ENCODE assay signal across 11 cellular contexts in the genomic region with DNA sequence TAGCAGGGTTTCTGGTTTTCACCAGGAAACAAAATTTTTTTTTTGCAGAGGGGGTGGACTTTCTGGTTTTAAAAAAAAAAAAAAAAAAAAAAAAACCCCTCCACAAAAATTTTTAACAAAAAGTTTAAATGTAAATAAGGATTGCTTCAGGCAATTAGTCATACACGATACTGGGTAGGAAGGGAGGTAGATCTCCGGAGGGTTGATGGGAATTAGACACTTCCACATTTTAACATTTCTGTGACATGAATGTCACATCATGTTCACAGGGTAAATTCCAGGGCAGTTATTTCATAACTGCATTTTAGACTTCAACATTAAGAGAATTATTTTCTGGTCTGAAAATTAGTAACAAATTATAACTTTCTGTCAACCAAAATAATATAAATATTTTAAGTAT. TPM values are rescaled to one million over a fixed set of nuclear protein-coding genes. Genes with fewer than 3 reads are reported as not detected.
A peak's percentile ranks its signal among the peaks of the same experiment; 100 is the strongest.
DNase-seq lines count a peak whose midpoint lies in the region; ATAC-seq, FAIRE-seq and TF ChIP-seq lines count a peak whose summit lies in the region.
"Had no signal": no experiment of that assay in that cellular context is flagged by ENCODE, and none has a peak within 500 bp of the region (broad histone marks: within the 10 kb centered on the region; RNA-seq: fewer than 3 reads in every experiment).

No MANE protein-coding gene starts in this region.

- no peak for TF ChIP-seq CTCF in activated CD8-positive, alpha-beta T cell treated with anti-CD3 and anti-CD28 coated beads for 36 hours (IDR thresholded peaks at IDR 0.05)
- TF ChIP-seq CTCF in keratinocyte (optimal IDR thresholded peaks at IDR 0.05 in 1 of 3, IDR thresholded peaks at IDR 0.05 in 1 of 3, conservative IDR thresholded peaks at IDR 0.05 in 1 of 3; ENCODE audit: extremely low read depth in 1 of 3, insufficient read depth in 2 of 3, low read length in 3 of 3) (no peak), prostate gland (IDR thresholded peaks at IDR 0.05) (no peak)

- CTCF ChIA-PET in activated CD8-positive, alpha-beta T cell treated with anti-CD3 and anti-CD28 coated beads for 36 hours (lab: Charles Lee) = interaction anchor here (1.2 to 5.3 kb wide), 3 partner anchors 8 to 292 kb away, joined by 3 to 43 read pairs (median 5); partner anchors contain the start of gene PGAP2

- dilution Hi-C loops in keratinocyte (cut with MboI; ENCODE audit: extremely low pct_ligation_motif_present, low sequenced_read_pairs) = no loop called here

- H3K9me3 ChIP-seq in keratinocyte (ENCODE audit: control insufficient read depth, low read depth, low read length) (no peaks in the 10 kb centered on the region), prostate gland (no peaks in the 10 kb centered on the region), aorta (ENCODE audit: control insufficient read depth, low read length) (no peaks in the 10 kb centered on the region)

- H2AFZ ChIP-seq in keratinocyte (ENCODE audit: control insufficient read depth, low read length) = no peak overlapping the region

- H3K4me3 Mint-ChIP-seq in activated CD8-positive, alpha-beta T cell treated with anti-CD3 and anti-CD28 coated beads for 36 hours = no peak overlapping the region
- H3K4me3 Mint-ChIP-seq: stimulated activated naive CD8-positive, alpha-beta T cell treated with anti-CD3 and anti-CD28 coated beads, Interleukin-15, Interleukin-2, amounts not matched to agents 100 ng/mL and 50 ng/mL, for 24 hours had no signal

- H3K4me3 ChIP-seq in keratinocyte (ENCODE audit: control insufficient read depth in 2 of 3, extremely low read depth in 1 of 3, insufficient read depth in 2 of 3, low read depth in 1 of 3, low read length in 3 of 3) = no peak overlapping the region
- no peak overlapping the region for H3K4me3 ChIP-seq in prostate gland
- no peak overlapping the region for H3K4me3 ChIP-seq in aorta (ENCODE audit: low read length in 2 of 2)

- peak; percentile 76 to 78 for DNase-seq in AML-193 (lab: John Stamatoyannopoulos, UW)
- peak; percentile 38 for DNase-seq in HS-5 (ENCODE audit: low read depth)
- no peak for DNase-seq in activated CD8-positive, alpha-beta T cell treated with anti-CD3 and anti-CD28 coated beads for 36 hours
- no peak for DNase-seq in keratinocyte (ENCODE audit: low read depth, low spot score)
- DNase-seq in stimulated activated CD4-positive, alpha-beta T cell treated with anti-CD3 and anti-CD28 coated beads, Interleukin-12 subunit alpha, Interleukin-12 subunit beta, amount 100 ng/mL, for 4 hours = no peak
- DNase-seq in prostate gland (ENCODE audit: low spot score) = no peak
- DNase-seq in NCI-H2227 treated with DMSO at 0.1 percent for 48 hours (lab: John Stamatoyannopoulos, UW) = no peak
- DNase-seq in aorta = no peak
- DNase-seq: anterior cingulate cortex had no signal

- H3K9ac ChIP-seq in keratinocyte (ENCODE audit: control insufficient read depth, extremely low read depth, insufficient read depth, low read length) = no peak overlapping the region

- peaks cover 61% of the 10 kb centered on the region for H3K79me2 ChIP-seq in keratinocyte (ENCODE audit: control insufficient read depth, insufficient read depth, low read length)

- no peaks in the 10 kb centered on the region for H3K9me3 Mint-ChIP-seq in activated CD8-positive, alpha-beta T cell treated with anti-CD3 and anti-CD28 coated beads for 36 hours
- H3K9me3 Mint-ChIP-seq: stimulated activated naive CD8-positive, alpha-beta T cell treated with anti-CD3 and anti-CD28 coated beads, Interleukin-15, Interleukin-2, amounts not matched to agents 100 ng/mL and 50 ng/mL, for 24 hours had no signal

- peaks cover 53% of the 10 kb centered on the region for H3K36me3 Mint-ChIP-seq in activated CD8-positive, alpha-beta T cell treated with anti-CD3 and anti-CD28 coated beads for 36 hours (ENCODE audit: low read depth)

- H3K27ac Mint-ChIP-seq in activated CD8-positive, alpha-beta T cell treated with anti-CD3 and anti-CD28 coated beads for 36 hours = peak overlapping the region; percentile 61

- no peak for FAIRE-seq in keratinocyte (lab: Jason Lieb, UNC)
- FAIRE-seq: D721Med had no signal

- intact Hi-C loops in activated CD8-positive, alpha-beta T cell treated with anti-CD3 and anti-CD28 coated beads for 36 hours (cut with micrococcal nuclease) = no loop called here
- intact Hi-C loops in prostate gland (cut with DNase I) (no loop called here), aorta (cut with DNase I) (no loop called here)

- no peaks in the 10 kb centered on the region for H3K27me3 Mint-ChIP-seq in activated CD8-positive, alpha-beta T cell treated with anti-CD3 and anti-CD28 coated beads for 36 hours
- H3K27me3 Mint-ChIP-seq: stimulated activated naive CD8-positive, alpha-beta T cell treated with anti-CD3 and anti-CD28 coated beads, Interleukin-15, Interleukin-2, amounts not matched to agents 100 ng/mL and 50 ng/mL, for 24 hours had no signal

- H3K27me3 ChIP-seq in keratinocyte (ENCODE audit: control insufficient read depth, extremely low read depth, insufficient read depth, low read length) = no peaks in the 10 kb centered on the region
- H3K27me3 ChIP-seq in prostate gland (replicated peaks; ENCODE audit: insufficient read depth) = no peaks in the 10 kb centered on the region
- no peaks in the 10 kb centered on the region for H3K27me3 ChIP-seq in aorta (ENCODE audit: control insufficient read depth in 1 of 2, insufficient read depth in 2 of 2, low read length in 1 of 2)

- no peaks in the 10 kb centered on the region for H3K4me1 ChIP-seq in keratinocyte (ENCODE audit: control insufficient read depth, extremely low read depth, insufficient read depth, low read length)
- H3K4me1 ChIP-seq in prostate gland (replicated peaks) = peaks cover 4% of the 10 kb centered on the region
- H3K4me1 ChIP-seq in aorta (ENCODE audit: control insufficient read depth in 1 of 2, insufficient read depth in 2 of 2, low read length in 2 of 2) = peaks cover 0 to 2% of the 10 kb centered on the region in 2 donors

- H4K20me1 ChIP-seq in keratinocyte (ENCODE audit: control insufficient read depth, extremely low read depth, insufficient read depth, low read length) = peaks cover 4% of the 10 kb centered on the region

- WGBS in prostate gland = 18% methylated on average over 2 of the region's 2 CpGs
- WGBS in aorta, 2 donors = 7 to 12% methylated on average over 2 of the region's 2 CpGs

- no peak for ATAC-seq in activated CD8-positive, alpha-beta T cell treated with anti-CD3 and anti-CD28 coated beads for 36 hours
- no peak for ATAC-seq in aorta (ENCODE audit: low FRiP score)

- H3K36me3 ChIP-seq in keratinocyte (ENCODE audit: control insufficient read depth in 2 of 2, extremely low read depth in 1 of 2, insufficient read depth in 2 of 2, low read length in 2 of 2) (peaks cover 12 to 14% of the 10 kb centered on the region in 2 experiments), prostate gland (peaks cover 0 to 6% of the 10 kb centered on the region in 2 donors), aorta (ENCODE audit: control insufficient read depth in 1 of 2, insufficient read depth in 2 of 2, low read length in 1 of 2) (peaks cover 6 to 10% of the 10 kb centered on the region in 2 donors)

- no peak overlapping the region for H3K4me2 ChIP-seq in keratinocyte (ENCODE audit: control insufficient read depth, extremely low read depth, insufficient read depth, low read depth, low read length)

- H3K4me1 Mint-ChIP-seq in activated CD8-positive, alpha-beta T cell treated with anti-CD3 and anti-CD28 coated beads for 36 hours (ENCODE audit: low read depth) = peaks cover 46% of the 10 kb centered on the region

- no peaks in the 10 kb centered on the region for H3K9me1 ChIP-seq in keratinocyte (ENCODE audit: control insufficient read depth, extremely low read depth, insufficient read depth, low read length)

- POLR2A ChIA-PET in activated CD8-positive, alpha-beta T cell treated with anti-CD3 and anti-CD28 coated beads for 36 hours (lab: Charles Lee) = no interaction called here

- TF ChIP-seq POLR2A in prostate gland (IDR thresholded peaks at IDR 0.05) = no peak

- peak overlapping the region; percentile 31 for H3K27ac ChIP-seq in keratinocyte (ENCODE audit: control insufficient read depth, insufficient read depth, low read length)
- H3K27ac ChIP-seq in prostate gland = no peak overlapping the region
- no peak overlapping the region for H3K27ac ChIP-seq in aorta (ENCODE audit: low read depth in 1 of 2, low read length in 2 of 2)

RNA-seq across cellular contexts. Expression of gene NUP98, which starts 15.9 kb away (rescaled TPM):
- 10 to 100 TPM; 88.4 to 89.9 TPM for total RNA-seq in activated CD8-positive, alpha-beta T cell treated with anti-CD3 and anti-CD28 coated beads for 36 hours
- polyA plus RNA-seq in keratinocyte = 66.9 to 93.1 TPM (median 78.9 TPM) in 3 replicates
- polyA plus RNA-seq in keratinocyte (2011; ENCODE audit: low read depth) = 30.9 TPM
- polyA plus RNA-seq in keratinocyte (2011; cell fraction: cytosol; rRNA removed) = 70.5 and 86.2 TPM in 2 replicates
- polyA plus RNA-seq in keratinocyte (2011; cell fraction: nucleus; rRNA removed) = 182 and 231 TPM in 2 replicates
- 40.3 and 50.0 TPM in 2 replicates for polyA plus RNA-seq in keratinocyte (2012; ENCODE audit: low replicate concordance)
- 287 to 351 TPM (median 326 TPM) in 3 replicates for polyA minus RNA-seq in keratinocyte
- 112 TPM for polyA minus RNA-seq in keratinocyte (2011; cell fraction: cytosol; rRNA and poly(A)+ RNA removed)
- polyA minus RNA-seq in keratinocyte (2011; cell fraction: nucleus; rRNA and poly(A)+ RNA removed) = 177 and 215 TPM in 2 replicates
- total RNA-seq in prostate gland = 100 to 1,000 TPM; 127 to 136 TPM
- total RNA-seq in aorta = 10 to 100 TPM; 72.7 to 78.6 TPM
- polyA plus RNA-seq in aorta = 10 to 100 TPM; 16.3 to 17.9 TPM

RNA-seq across cellular contexts. Expression of gene PGAP2, which starts 26.9 kb away (rescaled TPM):
- 10 to 100 TPM; 33.1 to 36.7 TPM for total RNA-seq in activated CD8-positive, alpha-beta T cell treated with anti-CD3 and anti-CD28 coated beads for 36 hours
- polyA plus RNA-seq in keratinocyte (37.3 to 59.8 TPM (median 46.2 TPM) in 3 replicates), aorta (10 to 100 TPM in 1 of 2 donors, 1 to 10 TPM in 1; 3.9 to 11.0 TPM)
- polyA plus RNA-seq in keratinocyte (2011; ENCODE audit: low read depth) = 12.1 TPM
- 41.8 and 49.9 TPM in 2 replicates for polyA plus RNA-seq in keratinocyte (2011; cell fraction: cytosol; rRNA removed)
- 85.2 and 108 TPM in 2 replicates for polyA plus RNA-seq in keratinocyte (2011; cell fraction: nucleus; rRNA removed)
- polyA plus RNA-seq in keratinocyte (2012; ENCODE audit: low replicate concordance) = 30.4 and 55.5 TPM in 2 replicates
- 58.5 to 85.3 TPM (median 81.3 TPM) in 3 replicates for polyA minus RNA-seq in keratinocyte
- 39.9 TPM for polyA minus RNA-seq in keratinocyte (2011; cell fraction: cytosol; rRNA and poly(A)+ RNA removed)
- 23.6 and 23.7 TPM in 2 replicates for polyA minus RNA-seq in keratinocyte (2011; cell fraction: nucleus; rRNA and poly(A)+ RNA removed)
- total RNA-seq in prostate gland (10 to 100 TPM; 26.6 to 33.5 TPM), aorta (10 to 100 TPM in 1 of 2 donors, 1 to 10 TPM in 1; 6.8 to 17.7 TPM)

RNA-seq across cellular contexts. Expression of gene RHOG, which starts 59.3 kb away (rescaled TPM):
- total RNA-seq in activated CD8-positive, alpha-beta T cell treated with anti-CD3 and anti-CD28 coated beads for 36 hours = 100 to 1,000 TPM; 176 to 188 TPM
- polyA plus RNA-seq in keratinocyte (39.8 to 84.6 TPM (median 67.1 TPM) in 3 replicates), aorta (10 to 100 TPM; 48.6 to 61.0 TPM)
- polyA plus RNA-seq in keratinocyte (2011; ENCODE audit: low read depth) = 17.7 TPM
- polyA plus RNA-seq in keratinocyte (2011; cell fraction: cytosol; rRNA removed) = 67.3 and 106 TPM in 2 replicates
- 32.3 and 51.6 TPM in 2 replicates for polyA plus RNA-seq in keratinocyte (2011; cell fraction: nucleus; rRNA removed)
- 69.4 and 84.6 TPM in 2 replicates for polyA plus RNA-seq in keratinocyte (2012; ENCODE audit: low replicate concordance)
- polyA minus RNA-seq in keratinocyte = 82.3 to 191 TPM (median 136 TPM) in 3 replicates
- polyA minus RNA-seq in keratinocyte (2011; cell fraction: cytosol; rRNA and poly(A)+ RNA removed) = 134 TPM
- 31.6 and 33.4 TPM in 2 replicates for polyA minus RNA-seq in keratinocyte (2011; cell fraction: nucleus; rRNA and poly(A)+ RNA removed)
- total RNA-seq in prostate gland (10 to 100 TPM; 41.1 to 56.4 TPM), aorta (10 to 100 TPM; 54.5 to 58.5 TPM)

Comparison
In these comparisons a context has a peak if more than half of its experiments do, and no peak if none do; other contexts are left out.
1. DNase-seq: peak in AML-193 (2 of 2) and HS-5 (single experiment); none in activated CD8-positive, alpha-beta T cell treated with anti-CD3 and anti-CD28 coated beads for 36 hours (single experiment), keratinocyte (single experiment), stimulated activated CD4-positive, alpha-beta T cell treated with anti-CD3 and anti-CD28 coated beads, Interleukin-12 subunit alpha, Interleukin-12 subunit beta, amount 100 ng/mL, for 4 hours (single experiment), prostate gland (single experiment), NCI-H2227 treated with DMSO at 0.1 percent for 48 hours (single experiment) and aorta (0 of 2).